15 cellular contexts compared by ENCODE assay signal in the genomic region with DNA sequence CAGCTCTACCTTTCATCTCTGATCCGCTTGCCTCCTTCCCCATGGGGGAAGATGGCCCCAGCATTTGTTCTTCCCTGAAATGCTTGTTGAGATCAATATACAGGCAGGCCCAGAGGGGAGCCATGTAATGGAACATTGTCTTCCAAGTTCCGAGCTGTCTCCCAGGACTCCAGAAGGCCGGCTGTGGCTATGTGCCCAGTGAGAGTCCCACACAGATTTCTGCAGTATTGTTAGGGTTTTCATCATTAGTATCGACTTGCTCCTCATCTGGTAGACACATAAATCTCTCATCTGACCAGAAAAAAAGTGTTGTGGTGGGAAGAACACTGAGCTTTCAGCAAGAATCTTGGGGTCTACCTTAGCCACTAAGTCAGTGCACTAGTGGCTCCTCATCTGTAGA.
DNase-seq lines count a peak whose midpoint lies in the region; ATAC-seq and TF ChIP-seq lines count a peak whose summit lies in the region.
"Had no signal": no experiment of that assay in that cellular context is flagged by ENCODE, and none has a peak within 500 bp of the region (broad histone marks: within the 10 kb centered on the region; RNA-seq: fewer than 3 reads in every experiment).

No MANE protein-coding gene starts in this region.

- H3K9me3 ChIP-seq in Peyer's patch, result no peaks in the 10 kb centered on the region
- H3K9me3 ChIP-seq: MG63 had no signal

- peaks cover 51% of the 10 kb centered on the region for H3K27me3 Mint-ChIP-seq in HFFc6 (ENCODE audit: insufficient read depth)

- H3K36me3 Mint-ChIP-seq in HFFc6 (ENCODE audit: low read depth), result no peaks in the 10 kb centered on the region
- H3K36me3 Mint-ChIP-seq: CD8-positive, alpha-beta memory T cell had no signal

- no peaks in the 10 kb centered on the region for H3K4me1 ChIP-seq in Peyer's patch

- no peaks in the 10 kb centered on the region for H3K36me3 ChIP-seq in Peyer's patch
- H3K36me3 ChIP-seq: MG63 had no signal

- TF ChIP-seq CTCF in Peyer's patch (IDR thresholded peaks at IDR 0.05) (no peak), HFFc6 (IDR thresholded peaks at IDR 0.05) (no peak)

- H3K27ac ChIP-seq in cingulate gyrus (ENCODE audit: low read depth, low read length), result peak overlapping the region; percentile 78
- no peak overlapping the region for H3K27ac ChIP-seq in Peyer's patch

- no peak overlapping the region for H3K4me3 ChIP-seq in Peyer's patch
- H3K4me3 ChIP-seq: MG63 had no signal

- H3K4me3 Mint-ChIP-seq in HFFc6, result no peak overlapping the region
- H3K4me3 Mint-ChIP-seq: CD8-positive, alpha-beta memory T cell had no signal

- no peak for ATAC-seq in sciatic nerve
- ATAC-seq: Panc1 had no signal

- H3K27me3 ChIP-seq in Peyer's patch, result no peaks in the 10 kb centered on the region
- H3K27me3 ChIP-seq: MG63 had no signal

- H3K27ac Mint-ChIP-seq in HFFc6, result no peak overlapping the region

- peak; percentile 12 for DNase-seq in NCI-H446 treated with DMSO at 0.1 percent for 48 hours (lab: John Stamatoyannopoulos, UW)
- DNase-seq in medulla oblongata (ENCODE audit: extremely low spot score), result peak; percentile 54
- peak; percentile 22 for DNase-seq in sciatic nerve (ENCODE audit: low spot score)
- DNase-seq in AG08396 (ENCODE audit: low spot score), result no peak
- DNase-seq in Peyer's patch, result no peak
- no peak for DNase-seq in HFFc6
- DNase-seq: CD8-positive, alpha-beta memory T cell; MG63; NCI-H1092 treated with DMSO at 0.1 percent for 48 hours; NCI-H1694; NCI-H2107; NCI-H345; SHP77 treated with DMSO at 0.1 percent for 48 hours had no signal

- no peaks in the 10 kb centered on the region for H3K4me1 Mint-ChIP-seq in HFFc6 (ENCODE audit: low read depth)
- H3K4me1 Mint-ChIP-seq: CD8-positive, alpha-beta memory T cell had no signal

- TF ChIP-seq POLR2A in Peyer's patch (IDR thresholded peaks at IDR 0.05), result no peak

- H3K9me3 Mint-ChIP-seq in HFFc6, result no peaks in the 10 kb centered on the region

- intact Hi-C loops in sciatic nerve (cut with DNase I), result no loop called here

Comparison
In these comparisons a context has a peak if more than half of its experiments do, and no peak if none do; other contexts are left out.
1. DNase-seq: peak in NCI-H446 treated with DMSO at 0.1 percent for 48 hours (single experiment), medulla oblongata (single experiment) and sciatic nerve (single experiment); none in AG08396 (single experiment), Peyer's patch (0 of 3) and HFFc6 (single experiment).